13 cellular contexts compared by ENCODE assay signal in genomic region chr5:140734354-140734753, GRCh38. TPM values are rescaled to one million over a fixed set of nuclear protein-coding genes. Genes with fewer than 3 reads are reported as not detected.
DNase-seq lines count a peak whose midpoint lies in the region; ATAC-seq and TF ChIP-seq lines count a peak whose summit lies in the region.
"Had no signal": no experiment of that assay in that cellular context is flagged by ENCODE, and none has a peak within 500 bp of the region (broad histone marks: within the 10 kb centered on the region; RNA-seq: fewer than 3 reads in every experiment).

No MANE protein-coding gene starts in this region.

- TF ChIP-seq POLR2A in uterus (IDR thresholded peaks at IDR 0.05), result no peak

- H3K4me3 ChIP-seq in left ventricle myocardium inferior (no peak overlapping the region), uterus (no peak overlapping the region)
- H3K4me3 ChIP-seq: stomach had no signal

- H3K9me3 ChIP-seq in left ventricle myocardium inferior (replicated peaks) (peaks cover 13% of the 10 kb centered on the region), uterus (no peaks in the 10 kb centered on the region)

- no peak overlapping the region for H3K27ac ChIP-seq in left ventricle myocardium inferior (replicated peaks)
- no peak overlapping the region for H3K27ac ChIP-seq in VCaP
- no peak overlapping the region for H3K27ac ChIP-seq in uterus
- H3K27ac ChIP-seq: stomach had no signal

- intact Hi-C loops in left ventricle myocardium inferior (cut with micrococcal nuclease) (no loop called here), Right ventricle myocardium superior (cut with DNase I) (no loop called here), uterus (cut with DNase I; ENCODE audit: low total_unique reads) (no loop called here)

- H3K36me3 ChIP-seq in left ventricle myocardium inferior (no peaks in the 10 kb centered on the region), uterus (no peaks in the 10 kb centered on the region)
- H3K36me3 ChIP-seq: stomach had no signal

- H3K4me1 ChIP-seq in left ventricle myocardium inferior (no peaks in the 10 kb centered on the region), uterus (no peaks in the 10 kb centered on the region)
- H3K4me1 ChIP-seq: stomach had no signal

- ATAC-seq in Right ventricle myocardium superior (ENCODE audit: poor library complexity) (no peak), HG02840 (IDR thresholded peaks at IDR 0.05; ENCODE audit: low FRiP score, unreplicated experiment) (no peak)
- ATAC-seq: effector memory CD8-positive, alpha-beta T cell; left colon had no signal

- DNase-seq in left ventricle myocardium inferior (no peak), Right ventricle myocardium superior (no peak), iPS-NIHi11 (ENCODE audit: low spot score) (peak; percentile 11), uterus (no peak), DMS79 (lab: John Stamatoyannopoulos, UW) (no peak)
- DNase-seq in stimulated activated CD4-positive, alpha-beta T cell treated with anti-CD3 and anti-CD28 coated beads, Interleukin-4, amount 100 ng/mL, for 4 hours, result no peak
- DNase-seq: CD4-positive, CD25-positive, alpha-beta regulatory T cell; effector memory CD8-positive, alpha-beta T cell; left colon; NCI-H2107; stomach had no signal

- H3K27me3 ChIP-seq in left ventricle myocardium inferior (ENCODE audit: low read depth), result peaks cover 83% of the 10 kb centered on the region
- H3K27me3 ChIP-seq in uterus, result no peaks in the 10 kb centered on the region

- TF ChIP-seq CTCF in left ventricle myocardium inferior (IDR thresholded peaks at IDR 0.05; ENCODE audit: borderline replicate concordance) (peak; percentile 64), VCaP (conservative IDR thresholded peaks at IDR 0.05) (peak; percentile 61), uterus (IDR thresholded peaks at IDR 0.05) (peak in 3 of 4 experiments; percentile 26 to 39 (median 36))

RNA-seq across cellular contexts. Expression of gene ZMAT2, which starts 34.1 kb away (rescaled TPM):
- total RNA-seq in left ventricle myocardium inferior, result 35.5 TPM
- 29.6 TPM for total RNA-seq in Right ventricle myocardium superior
- 10 to 100 TPM; 18.2 to 41.9 (median 30.4) TPM for total RNA-seq in uterus

RNA-seq across cellular contexts. Expression of gene HARS2, which starts 43.1 kb away (rescaled TPM):
- total RNA-seq in left ventricle myocardium inferior (27.8 TPM), Right ventricle myocardium superior (25.2 TPM), uterus (10 to 100 TPM in 2 of 4 donors, 1 to 10 TPM in 2; 2.6 to 38.0 (median 15.7) TPM)

RNA-seq across cellular contexts. Expression of gene HARS1, which starts 43.2 kb away (rescaled TPM):
- 38.7 TPM for total RNA-seq in left ventricle myocardium inferior
- 33.4 TPM for total RNA-seq in Right ventricle myocardium superior
- total RNA-seq in uterus, result 10 to 100 TPM; 20.3 to 50.5 (median 40.4) TPM

RNA-seq across cellular contexts. Expression of gene PCDHA1, which starts 51.6 kb away (rescaled TPM):
- total RNA-seq in left ventricle myocardium inferior (not detected), Right ventricle myocardium superior (not detected), uterus (under 1 TPM in 1 of 4 donors, not detected in 3; 0.41 TPM)
- total RNA-seq: CD4-positive, CD25-positive, alpha-beta regulatory T cell; left colon had no signal
